Comparison of ENCODE assay signal across 14 cellular contexts in genomic region chr1:59747469-59748014, GRCh38.
"Had no signal": no experiment of that assay in that cellular context is flagged by ENCODE, and none has a peak within 500 bp of the region (broad histone marks: within the 10 kb centered on the region; RNA-seq: fewer than 3 reads in every experiment).

No MANE protein-coding gene starts in this region.

- H3K27me3 ChIP-seq: left lung, transverse colon had no signal

- H3K9me3 Mint-ChIP-seq: activated naive CD8-positive, alpha-beta T cell treated with anti-CD3 and anti-CD28 coated beads for 36 hours; stimulated activated effector memory CD8-positive, alpha-beta T cell treated with anti-CD3 and anti-CD28 coated beads, Interleukin-12 subunit alpha, Interleukin-12 subunit beta, amount 100 ng/mL, for 72 hours had no signal

- H3K9ac ChIP-seq: parathyroid adenoma had no signal

- H3K27ac Mint-ChIP-seq: activated naive CD8-positive, alpha-beta T cell treated with anti-CD3 and anti-CD28 coated beads for 36 hours; stimulated activated effector memory CD8-positive, alpha-beta T cell treated with anti-CD3 and anti-CD28 coated beads, Interleukin-12 subunit alpha, Interleukin-12 subunit beta, amount 100 ng/mL, for 72 hours had no signal

- DNase-seq: activated CD4-positive, alpha-beta T cell treated with anti-CD3 and anti-CD28 coated beads, Interleukin-2, amount 50 U/mL, for 4 hours; activated gamma-delta T cell; activated naive CD8-positive, alpha-beta T cell treated with anti-CD3 and anti-CD28 coated beads for 36 hours; activated T-cell treated with anti-CD3 and anti-CD28 coated beads, Interleukin-2, amount 50 U/mL, for 48 hours; anterior cingulate cortex; foreskin melanocyte; left lung; transverse colon had no signal

- H3K36me3 Mint-ChIP-seq: activated naive CD8-positive, alpha-beta T cell treated with anti-CD3 and anti-CD28 coated beads for 36 hours; stimulated activated effector memory CD8-positive, alpha-beta T cell treated with anti-CD3 and anti-CD28 coated beads, Interleukin-12 subunit alpha, Interleukin-12 subunit beta, amount 100 ng/mL, for 72 hours had no signal

- H2AFZ ChIP-seq: parathyroid adenoma had no signal

- H3K36me3 ChIP-seq: left lung, transverse colon had no signal

- H3K4me3 Mint-ChIP-seq: activated naive CD8-positive, alpha-beta T cell treated with anti-CD3 and anti-CD28 coated beads for 36 hours; stimulated activated effector memory CD8-positive, alpha-beta T cell treated with anti-CD3 and anti-CD28 coated beads, Interleukin-12 subunit alpha, Interleukin-12 subunit beta, amount 100 ng/mL, for 72 hours had no signal

- H3K27ac ChIP-seq: left lung, parathyroid adenoma, skin epidermis, transverse colon had no signal

- ATAC-seq: activated CD4-positive, CD25-positive, alpha-beta regulatory T cell treated with anti-CD3 and anti-CD28 coated beads, Interleukin-2, amount 50 U/mL, for 24 hours; left lung; stimulated activated effector memory CD8-positive, alpha-beta T cell treated with anti-CD3 and anti-CD28 coated beads, Interleukin-12 subunit alpha, Interleukin-12 subunit beta, amount 100 ng/mL, for 72 hours had no signal

- H3K27me3 Mint-ChIP-seq: activated naive CD8-positive, alpha-beta T cell treated with anti-CD3 and anti-CD28 coated beads for 36 hours had no signal

- H3K9me3 ChIP-seq: left lung, transverse colon had no signal

- H3K4me1 Mint-ChIP-seq: activated naive CD8-positive, alpha-beta T cell treated with anti-CD3 and anti-CD28 coated beads for 36 hours; stimulated activated effector memory CD8-positive, alpha-beta T cell treated with anti-CD3 and anti-CD28 coated beads, Interleukin-12 subunit alpha, Interleukin-12 subunit beta, amount 100 ng/mL, for 72 hours had no signal

- H3K79me2 ChIP-seq: parathyroid adenoma had no signal

- FAIRE-seq: bronchial epithelial cell, islet of Langerhans had no signal

- H3K4me3 ChIP-seq: left lung, skin epidermis, transverse colon had no signal
